ENCODE assay signal across 16 cellular contexts in the genomic region with DNA sequence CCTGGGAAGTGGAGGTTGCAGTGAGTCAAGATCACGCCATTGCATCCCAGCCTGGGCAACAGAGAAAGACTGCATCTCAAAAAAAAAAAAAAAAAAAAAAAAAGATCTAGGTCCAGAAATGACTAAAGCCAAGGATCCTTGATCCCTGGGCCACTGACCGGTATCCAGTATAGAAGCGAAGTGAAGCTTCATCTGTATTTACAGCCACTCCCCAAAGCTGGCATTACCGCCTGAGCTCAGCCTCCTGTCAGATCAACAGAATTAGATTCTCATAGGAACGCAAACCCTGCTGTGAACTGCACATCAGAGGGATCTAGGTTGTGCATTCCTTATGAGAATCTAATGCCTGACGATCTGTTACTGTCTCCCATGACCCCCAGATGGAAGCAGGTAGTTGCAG. TPM values are rescaled to one million over a fixed set of nuclear protein-coding genes. Genes with fewer than 3 reads are reported as not detected.
DNase-seq lines count a peak whose midpoint lies in the region; ATAC-seq, FAIRE-seq and TF ChIP-seq lines count a peak whose summit lies in the region.
"Had no signal": no experiment of that assay in that cellular context is flagged by ENCODE, and none has a peak within 500 bp of the region (broad histone marks: within the 10 kb centered on the region; RNA-seq: fewer than 3 reads in every experiment).

No MANE protein-coding gene starts in this region.

- H3K36me3 Mint-ChIP-seq in CD8-positive, alpha-beta T cell: peaks cover 63% of the 10 kb centered on the region
- peaks cover under 1% of the 10 kb centered on the region for H3K36me3 Mint-ChIP-seq in T-helper 17 cell (ENCODE audit: low read depth)
- H3K36me3 Mint-ChIP-seq in naive thymus-derived CD8-positive, alpha-beta T cell: peaks cover 0 to 81% (median 15%) of the 10 kb centered on the region in 3 donors

- no peak overlapping the region for H3K4me3 ChIP-seq in CD8-positive, alpha-beta T cell (ENCODE audit: low read depth, low read length)
- H3K4me3 ChIP-seq in uterus: no peak overlapping the region

- peaks cover 70% of the 10 kb centered on the region for H3K4me1 Mint-ChIP-seq in CD8-positive, alpha-beta T cell (ENCODE audit: low read depth)
- peaks cover 38% of the 10 kb centered on the region for H3K4me1 Mint-ChIP-seq in T-helper 17 cell
- peaks cover 13 to 79% (median 64%) of the 10 kb centered on the region in 4 donors for H3K4me1 Mint-ChIP-seq in naive thymus-derived CD8-positive, alpha-beta T cell

- CTCF ChIA-PET in CD8-positive, alpha-beta T cell (lab: Charles Lee): interaction anchor here (1.1 kb wide), 1 partner anchor 9 kb away, joined by 4 read pairs; no protein-coding TSS in a partner anchor

- POLR2A ChIA-PET in CD8-positive, alpha-beta T cell (lab: Charles Lee): interaction anchor here (2.5 kb wide), 1 partner anchor 8 kb away, joined by 7 read pairs; no protein-coding TSS in a partner anchor
- POLR2A ChIA-PET in naive thymus-derived CD8-positive, alpha-beta T cell (lab: Charles Lee): interaction anchor here (0.6 to 1.7 kb wide), 2 partner anchors 15 to 33 kb away, joined by 3 to 16 read pairs; no protein-coding TSS in a partner anchor

- peaks cover 8% of the 10 kb centered on the region for H3K36me3 ChIP-seq in CD8-positive, alpha-beta T cell (ENCODE audit: insufficient read depth, low read length)
- H3K36me3 ChIP-seq in uterus: no peaks in the 10 kb centered on the region

- DNase-seq in CD8-positive, alpha-beta T cell: no peak
- DNase-seq in GM12891 (ENCODE audit: insufficient read length, low spot score) (no peak), T-helper 17 cell (no peak), islet precursor cell (no peak), uterus (no peak)
- no peak for DNase-seq in naive thymus-derived CD8-positive, alpha-beta T cell
- DNase-seq: BE2C, COR-L47, DMS153, NCI-H1417, NCI-H1930, NCI-H2171, NCI-H446 treated with DMSO at 0.1 percent for 48 hours, NCI-H774 had no signal

- no peak for FAIRE-seq in GM12891 (lab: Jason Lieb, UNC)
- FAIRE-seq: GM19239 had no signal

- H3K27me3 ChIP-seq in CD8-positive, alpha-beta T cell (ENCODE audit: insufficient read depth, low read length): no peaks in the 10 kb centered on the region
- H3K27me3 ChIP-seq in uterus: no peaks in the 10 kb centered on the region
- H3K27me3 ChIP-seq: BE2C had no signal

- H3K9me3 ChIP-seq in CD8-positive, alpha-beta T cell (ENCODE audit: low read length): no peaks in the 10 kb centered on the region
- H3K9me3 ChIP-seq in T-helper 17 cell (ENCODE audit: control insufficient read depth, low read length, poor library complexity, severe bottlenecking) (no peaks in the 10 kb centered on the region), uterus (no peaks in the 10 kb centered on the region)
- H3K9me3 ChIP-seq: BE2C had no signal

- no peak overlapping the region for H3K27ac ChIP-seq in CD8-positive, alpha-beta T cell (ENCODE audit: low read depth, low read length)
- no peak overlapping the region for H3K27ac ChIP-seq in uterus

- TF ChIP-seq CTCF in CD8-positive, alpha-beta T cell (IDR thresholded peaks at IDR 0.05): no peak
- no peak for TF ChIP-seq CTCF in uterus (IDR thresholded peaks at IDR 0.05)

- no peaks in the 10 kb centered on the region for H3K9me3 Mint-ChIP-seq in CD8-positive, alpha-beta T cell
- no peaks in the 10 kb centered on the region for H3K9me3 Mint-ChIP-seq in naive thymus-derived CD8-positive, alpha-beta T cell

- ATAC-seq in CD8-positive, alpha-beta T cell: no peak
- no peak for ATAC-seq in T-helper 17 cell
- no peak for ATAC-seq in naive thymus-derived CD8-positive, alpha-beta T cell
- no peak for ATAC-seq in HG02610 (IDR thresholded peaks at IDR 0.05; ENCODE audit: unreplicated experiment)

- H3K27me3 Mint-ChIP-seq in CD8-positive, alpha-beta T cell (ENCODE audit: low read depth): no peaks in the 10 kb centered on the region
- no peaks in the 10 kb centered on the region for H3K27me3 Mint-ChIP-seq in T-helper 17 cell
- no peaks in the 10 kb centered on the region for H3K27me3 Mint-ChIP-seq in naive thymus-derived CD8-positive, alpha-beta T cell

- no peak overlapping the region for H3K27ac Mint-ChIP-seq in CD8-positive, alpha-beta T cell
- H3K27ac Mint-ChIP-seq in T-helper 17 cell: peak overlapping the region; percentile 65
- peak overlapping the region in 2 of 10 donors; percentile 29 to 36 for H3K27ac Mint-ChIP-seq in naive thymus-derived CD8-positive, alpha-beta T cell

- H3K4me3 Mint-ChIP-seq in CD8-positive, alpha-beta T cell: peak overlapping the region; percentile 35
- H3K4me3 Mint-ChIP-seq in T-helper 17 cell: no peak overlapping the region
- H3K4me3 Mint-ChIP-seq in naive thymus-derived CD8-positive, alpha-beta T cell: peak overlapping the region in 9 of 10 donors; percentile 9 to 70 (median 61)

- peaks cover 34% of the 10 kb centered on the region for H3K4me1 ChIP-seq in CD8-positive, alpha-beta T cell (ENCODE audit: insufficient read depth, low read length)
- peaks cover 8 to 11% of the 10 kb centered on the region in 2 donors for H3K4me1 ChIP-seq in uterus

- TF ChIP-seq POLR2A in GM12891 (IDR thresholded peaks at IDR 0.05; ENCODE audit: low read depth, low read length) (no peak), uterus (IDR thresholded peaks at IDR 0.05) (no peak)

- intact Hi-C loops in CD8-positive, alpha-beta T cell (cut with DNase I, micrococcal nuclease): no loop called here
- intact Hi-C loops in uterus (cut with DNase I; ENCODE audit: low total_unique reads): no loop called here

TF ChIP-seq in GM12891, 5 proteins besides CTCF, POLR2A, EP300 and RAD21:
- TF ChIP-seq POLR2AphosphoS5 (IDR thresholded peaks at IDR 0.05; ENCODE audit: low read depth, low read length) (peak; percentile 56; the same call in 1 of the 2 replicates), PAX5 (IDR thresholded peaks at IDR 0.05; ENCODE audit: insufficient read depth, low read length, severe bottlenecking) (no peak)

RNA-seq across cellular contexts. Expression of a gene that starts 9.3 kb away (rescaled TPM):
- 100 to 1,000 TPM; 213 to 221 TPM for total RNA-seq in CD8-positive, alpha-beta T cell
- polyA plus RNA-seq in GM12891 (2012; ENCODE audit: low read depth, missing spikeins): 64.7 TPM
- total RNA-seq in T-helper 17 cell (100 to 1,000 TPM; 192 to 212 TPM), uterus (100 to 1,000 TPM; 101 to 326 (median 205) TPM)
- total RNA-seq in naive thymus-derived CD8-positive, alpha-beta T cell: 100 to 1,000 TPM; 175 to 197 TPM
- 100 to 1,000 TPM; 133 to 143 (median 137) TPM for polyA plus RNA-seq in naive thymus-derived CD8-positive, alpha-beta T cell

RNA-seq across cellular contexts. Expression of a gene that starts 39.4 kb away (rescaled TPM):
- total RNA-seq in CD8-positive, alpha-beta T cell: not detected
- 0.09 TPM for polyA plus RNA-seq in GM12891 (2012; ENCODE audit: low read depth, missing spikeins)
- total RNA-seq in T-helper 17 cell (under 1 TPM; 0.25 to 0.76 TPM), uterus (10 to 100 TPM in 1 of 4 donors, 1 to 10 TPM in 3; 4.6 to 10.4 (median 7.9) TPM)
- total RNA-seq in naive thymus-derived CD8-positive, alpha-beta T cell: 1 to 10 TPM in 1 of 2 experiments, not detected in 1; 1.2 TPM
- polyA plus RNA-seq in naive thymus-derived CD8-positive, alpha-beta T cell: not detected
